In the genomic region with DNA sequence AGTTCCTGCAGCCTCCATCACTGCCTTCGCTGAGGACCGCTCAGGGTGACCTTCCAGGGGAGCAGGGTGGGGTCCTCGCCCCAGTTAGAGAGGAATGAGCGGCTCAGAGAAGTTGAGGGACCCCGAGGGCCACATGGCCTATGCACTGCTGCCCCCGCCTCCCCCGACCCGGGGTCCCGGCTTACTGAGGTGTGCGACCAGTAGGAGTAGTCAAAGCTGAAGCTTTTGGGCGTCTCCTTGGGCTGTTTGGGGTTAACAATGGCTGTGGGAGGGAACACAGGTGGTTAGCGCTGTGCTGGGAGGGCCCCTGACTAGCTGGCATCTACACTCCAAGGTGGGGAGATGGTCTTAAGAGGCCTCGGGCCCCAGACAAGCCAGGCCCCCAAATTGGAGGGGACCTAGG, we compare ENCODE assay signal across 23 cellular contexts. TPM values are rescaled to one million over a fixed set of nuclear protein-coding genes. Genes with fewer than 3 reads are reported as not detected.
DNase-seq lines count a peak whose midpoint lies in the region; ATAC-seq and TF ChIP-seq lines count a peak whose summit lies in the region.
"Had no signal": no experiment of that assay in that cellular context is flagged by ENCODE, and none has a peak within 500 bp of the region (broad histone marks: within the 10 kb centered on the region; RNA-seq: fewer than 3 reads in every experiment).

No MANE protein-coding gene starts in this region.

- WGBS in aorta, 2 donors, result 94 to 97% methylated on average over 13 of the region's 13 CpGs
- WGBS in esophagus muscularis mucosa, result 100% methylated on average over 1 of the region's 13 CpGs

- no peak overlapping the region for H3K4me3 Mint-ChIP-seq in natural killer cell treated with Interleukin-12 subunit alpha and Interleukin-12 subunit beta and Interleukin-15 and Interleukin-18, amount 100 ng/mL, for 72 hours
- H3K4me3 Mint-ChIP-seq in natural killer cell, result no peak overlapping the region
- H3K4me3 Mint-ChIP-seq in nephron, result no peak overlapping the region
- H3K4me3 Mint-ChIP-seq: CD8-positive, alpha-beta T cell; HFFc6 had no signal

- H3K36me3 ChIP-seq in left ventricle myocardium inferior (no peaks in the 10 kb centered on the region), aorta (ENCODE audit: control insufficient read depth in 1 of 2, insufficient read depth in 2 of 2, low read length in 1 of 2) (no peaks in the 10 kb centered on the region), esophagus muscularis mucosa (no peaks in the 10 kb centered on the region)
- H3K36me3 ChIP-seq: BLaER1 treated with 17β-estradiol and CSF1 and Interleukin-3, amounts not matched to agents 10 nM and 100 nM; MG63; Peyer's patch had no signal

- no peaks in the 10 kb centered on the region for H3K4me1 Mint-ChIP-seq in natural killer cell treated with Interleukin-12 subunit alpha and Interleukin-12 subunit beta and Interleukin-15 and Interleukin-18, amount 100 ng/mL, for 72 hours (ENCODE audit: low read depth in 2 of 2)
- no peaks in the 10 kb centered on the region for H3K4me1 Mint-ChIP-seq in natural killer cell
- H3K4me1 Mint-ChIP-seq in nephron, result peaks cover 32% of the 10 kb centered on the region

- intact Hi-C loops in natural killer cell (cut with micrococcal nuclease) (no loop called here), left ventricle myocardium inferior (cut with micrococcal nuclease) (no loop called here), aorta (cut with DNase I) (no loop called here), esophagus muscularis mucosa (cut with DNase I) (no loop called here)

- H3K27ac Mint-ChIP-seq in natural killer cell treated with Interleukin-12 subunit alpha and Interleukin-12 subunit beta and Interleukin-15 and Interleukin-18, amount 100 ng/mL, for 72 hours, result no peak overlapping the region
- no peak overlapping the region for H3K27ac Mint-ChIP-seq in natural killer cell
- peak overlapping the region in 2 of 3 experiments; percentile 72 to 81 for H3K27ac Mint-ChIP-seq in nephron
- H3K27ac Mint-ChIP-seq: CD8-positive, alpha-beta T cell; HFFc6 had no signal

- TF ChIP-seq CTCF in natural killer cell (IDR thresholded peaks at IDR 0.05) (no peak), left ventricle myocardium inferior (IDR thresholded peaks at IDR 0.05; ENCODE audit: borderline replicate concordance) (no peak), nephron (IDR thresholded peaks at IDR 0.05; ENCODE audit: unreplicated experiment in 3 of 3) (no peak), esophagus muscularis mucosa (IDR thresholded peaks at IDR 0.05) (no peak)

- no peak for ATAC-seq in natural killer cell treated with Interleukin-12 subunit alpha and Interleukin-12 subunit beta and Interleukin-15 and Interleukin-18, amount 100 ng/mL, for 72 hours
- ATAC-seq in natural killer cell, result no peak
- ATAC-seq in aorta (ENCODE audit: low FRiP score), result no peak
- ATAC-seq in HG03039 (IDR thresholded peaks at IDR 0.05; ENCODE audit: unreplicated experiment), result no peak
- ATAC-seq: CD8-positive, alpha-beta T cell; K562 had no signal

- no peaks in the 10 kb centered on the region for H3K4me1 ChIP-seq in left ventricle myocardium inferior
- H3K4me1 ChIP-seq in aorta (ENCODE audit: control insufficient read depth in 1 of 2, insufficient read depth in 2 of 2, low read length in 2 of 2), result no peaks in the 10 kb centered on the region
- no peaks in the 10 kb centered on the region for H3K4me1 ChIP-seq in esophagus muscularis mucosa
- H3K4me1 ChIP-seq: Peyer's patch had no signal

- H3K4me3 ChIP-seq in left ventricle myocardium inferior (no peak overlapping the region), aorta (ENCODE audit: low read length in 2 of 2) (no peak overlapping the region), esophagus muscularis mucosa (no peak overlapping the region)
- H3K4me3 ChIP-seq: BLaER1 treated with 17β-estradiol and CSF1 and Interleukin-3, amounts not matched to agents 10 nM and 100 nM; GM23248; K562; MG63; Peyer's patch had no signal

- no peak for TF ChIP-seq EP300 in esophagus muscularis mucosa (IDR thresholded peaks at IDR 0.05)

- peaks cover 34% of the 10 kb centered on the region for H3K27me3 ChIP-seq in left ventricle myocardium inferior (ENCODE audit: low read depth)
- H3K27me3 ChIP-seq in aorta (ENCODE audit: control insufficient read depth in 1 of 2, insufficient read depth in 2 of 2, low read length in 1 of 2), result no peaks in the 10 kb centered on the region
- peaks cover 0 to 60% (median 0%) of the 10 kb centered on the region in 4 donors for H3K27me3 ChIP-seq in esophagus muscularis mucosa
- H3K27me3 ChIP-seq: BLaER1 treated with 17β-estradiol and CSF1 and Interleukin-3, amounts not matched to agents 10 nM and 100 nM; MG63; Peyer's patch had no signal

- H3K27ac ChIP-seq in left ventricle myocardium inferior (replicated peaks), result no peak overlapping the region
- H3K27ac ChIP-seq in aorta (ENCODE audit: low read depth in 1 of 2, low read length in 2 of 2), result no peak overlapping the region
- H3K27ac ChIP-seq in esophagus muscularis mucosa (replicated peaks in 1 of 4), result no peak overlapping the region
- H3K27ac ChIP-seq: BLaER1 treated with 17β-estradiol and CSF1 and Interleukin-3, amounts not matched to agents 10 nM and 100 nM; GM23248; Peyer's patch had no signal

- H3K9me3 ChIP-seq in left ventricle myocardium inferior (replicated peaks) (no peaks in the 10 kb centered on the region), aorta (ENCODE audit: control insufficient read depth, low read length) (no peaks in the 10 kb centered on the region), esophagus muscularis mucosa (no peaks in the 10 kb centered on the region)
- H3K9me3 ChIP-seq: BLaER1 treated with 17β-estradiol and CSF1 and Interleukin-3, amounts not matched to agents 10 nM and 100 nM; MG63; Peyer's patch had no signal

- H3K9me3 Mint-ChIP-seq in natural killer cell treated with Interleukin-12 subunit alpha and Interleukin-12 subunit beta and Interleukin-15 and Interleukin-18, amount 100 ng/mL, for 72 hours, result no peaks in the 10 kb centered on the region
- H3K9me3 Mint-ChIP-seq in natural killer cell (no peaks in the 10 kb centered on the region), nephron (no peaks in the 10 kb centered on the region)
- H3K9me3 Mint-ChIP-seq: CD8-positive, alpha-beta T cell; H9; HFFc6 had no signal

- DNase-seq in natural killer cell treated with Interleukin-12 subunit alpha and Interleukin-12 subunit beta and Interleukin-15 and Interleukin-18, amount 100 ng/mL, for 72 hours (ENCODE audit: low spot score), result peak; percentile 53
- DNase-seq in natural killer cell, result no peak
- DNase-seq in left ventricle myocardium inferior, result peak; percentile 2
- DNase-seq in aorta, result peak; percentile 40 to 67
- no peak for DNase-seq in anterior cingulate cortex (lab: John Stamatoyannopoulos, UW)
- no peak for DNase-seq in esophagus muscularis mucosa (ENCODE audit: extremely low spot score)
- DNase-seq: Calu3, DMS153, GM23248, H9, HFFc6, MG63, NCI-H1417 treated with DMSO at 0.1 percent for 48 hours, NCI-H187, NCI-H446, NCI-H526 had no signal

- TF ChIP-seq POLR2A in esophagus muscularis mucosa (IDR thresholded peaks at IDR 0.05; ENCODE audit: low read depth), result no peak

- H3K27me3 Mint-ChIP-seq in natural killer cell treated with Interleukin-12 subunit alpha and Interleukin-12 subunit beta and Interleukin-15 and Interleukin-18, amount 100 ng/mL, for 72 hours, result no peaks in the 10 kb centered on the region
- H3K27me3 Mint-ChIP-seq in natural killer cell (ENCODE audit: low read depth in 2 of 2) (no peaks in the 10 kb centered on the region), nephron (ENCODE audit: low read depth) (no peaks in the 10 kb centered on the region)

- H3K36me3 Mint-ChIP-seq in natural killer cell treated with Interleukin-12 subunit alpha and Interleukin-12 subunit beta and Interleukin-15 and Interleukin-18, amount 100 ng/mL, for 72 hours, result no peaks in the 10 kb centered on the region
- H3K36me3 Mint-ChIP-seq in natural killer cell, result no peaks in the 10 kb centered on the region
- H3K36me3 Mint-ChIP-seq in nephron (ENCODE audit: low read depth), result no peaks in the 10 kb centered on the region
- H3K36me3 Mint-ChIP-seq: CD8-positive, alpha-beta T cell had no signal

RNA-seq across cellular contexts. Expression of a gene that starts 31.0 kb away (rescaled TPM):
- total RNA-seq in natural killer cell treated with Interleukin-12 subunit alpha and Interleukin-12 subunit beta and Interleukin-15 and Interleukin-18, amount 100 ng/mL, for 72 hours, result under 1 TPM in 1 of 2 donors, not detected in 1; 0.45 TPM
- total RNA-seq in natural killer cell (under 1 TPM in 1 of 3 donors, not detected in 2; 0.09 TPM), left ventricle myocardium inferior (2.0 TPM), aorta (under 1 TPM; 0.72 to 0.78 TPM), esophagus muscularis mucosa (1 to 10 TPM; 1.7 to 4.1 (median 3.4) TPM)
- polyA plus RNA-seq in aorta, result under 1 TPM in 1 of 2 donors, not detected in 1; 0.25 TPM
- total RNA-seq: CD8-positive, alpha-beta T cell; HFFc6; OCI-LY7 had no signal

Comparison
In these comparisons a context has a peak if more than half of its experiments do, and no peak if none do; other contexts are left out.
1. DNase-seq: peak in natural killer cell treated with Interleukin-12 subunit alpha and Interleukin-12 subunit beta and Interleukin-15 and Interleukin-18, amount 100 ng/mL, for 72 hours (single experiment), left ventricle myocardium inferior (single experiment) and aorta (2 of 2); none in natural killer cell (single experiment), anterior cingulate cortex (0 of 58) and esophagus muscularis mucosa (single experiment).
2. H3K27ac Mint-ChIP-seq: peak in nephron (2 of 3); none in natural killer cell treated with Interleukin-12 subunit alpha and Interleukin-12 subunit beta and Interleukin-15 and Interleukin-18, amount 100 ng/mL, for 72 hours (0 of 2) and natural killer cell (0 of 2).